ENCODE assay signal across 1 cellular context in the genomic region with DNA sequence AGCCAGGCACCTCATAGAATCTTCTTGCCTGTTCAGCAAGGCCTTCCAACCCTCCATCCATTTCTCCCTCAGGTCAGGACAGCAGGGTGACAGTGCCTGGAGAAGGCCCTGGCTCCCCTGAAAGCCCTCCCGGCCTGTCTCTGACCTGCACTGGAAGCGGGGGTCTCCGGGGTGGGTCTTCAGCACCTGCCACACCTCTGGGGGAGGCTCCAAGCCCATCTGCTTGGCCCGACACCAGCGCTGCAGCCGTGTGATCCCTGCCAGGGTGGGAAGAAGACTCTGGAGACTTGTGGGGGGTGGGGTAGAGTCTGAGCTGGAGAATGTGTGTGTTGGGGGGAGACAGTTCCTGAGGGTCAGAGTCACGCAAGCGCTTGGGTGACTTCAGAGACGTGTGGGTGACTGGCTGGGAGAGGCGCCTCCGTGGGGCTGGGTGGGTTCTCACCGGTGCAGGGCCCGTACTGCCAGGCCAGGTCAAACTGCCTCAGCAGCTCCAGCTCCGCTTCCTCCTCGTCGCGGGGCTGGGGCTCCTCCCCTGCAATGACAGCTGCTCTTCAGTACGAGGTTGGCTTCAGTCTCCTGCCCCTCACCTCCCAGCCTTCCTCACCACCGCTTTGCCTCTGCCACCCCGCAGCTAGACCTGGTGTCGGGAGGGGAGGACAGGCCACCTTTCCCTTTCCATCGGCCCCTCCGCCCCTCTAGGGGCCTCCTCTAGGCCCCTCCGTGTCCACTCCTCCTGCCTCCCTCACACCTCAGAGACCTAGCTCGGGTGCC.
TF ChIP-seq lines count a peak whose summit lies in the region.

No MANE protein-coding gene starts in this region.

TF ChIP-seq in HCT116, 20 proteins besides CTCF, POLR2A, EP300 and RAD21:
- TF ChIP-seq YY1 (IDR thresholded peaks at IDR 0.05; ENCODE audit: extremely low read depth, insufficient replicate concordance, low read depth, low read length), result no peak
- no peak for TF ChIP-seq SIN3A (IDR thresholded peaks at IDR 0.05; ENCODE audit: low read depth)
- TF ChIP-seq, protein P1, sequence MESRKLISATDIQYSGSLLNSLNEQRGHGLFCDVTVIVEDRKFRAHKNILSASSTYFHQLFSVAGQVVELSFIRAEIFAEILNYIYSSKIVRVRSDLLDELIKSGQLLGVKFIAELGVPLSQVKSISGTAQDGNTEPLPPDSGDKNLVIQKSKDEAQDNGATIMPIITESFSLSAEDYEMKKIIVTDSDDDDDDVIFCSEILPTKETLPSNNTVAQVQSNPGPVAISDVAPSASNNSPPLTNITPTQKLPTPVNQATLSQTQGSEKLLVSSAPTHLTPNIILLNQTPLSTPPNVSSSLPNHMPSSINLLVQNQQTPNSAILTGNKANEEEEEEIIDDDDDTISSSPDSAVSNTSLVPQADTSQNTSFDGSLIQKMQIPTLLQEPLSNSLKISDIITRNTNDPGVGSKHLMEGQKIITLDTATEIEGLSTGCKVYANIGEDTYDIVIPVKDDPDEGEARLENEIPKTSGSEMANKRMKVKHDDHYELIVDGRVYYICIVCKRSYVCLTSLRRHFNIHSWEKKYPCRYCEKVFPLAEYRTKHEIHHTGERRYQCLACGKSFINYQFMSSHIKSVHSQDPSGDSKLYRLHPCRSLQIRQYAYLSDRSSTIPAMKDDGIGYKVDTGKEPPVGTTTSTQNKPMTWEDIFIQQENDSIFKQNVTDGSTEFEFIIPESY (IDR thresholded peaks at IDR 0.05; ENCODE audit: extremely low read depth, insufficient replicate concordance, low read length), result no peak
- no peak for TF ChIP-seq MAX (IDR thresholded peaks at IDR 0.05)
- no peak for TF ChIP-seq SRF (IDR thresholded peaks at IDR 0.05; ENCODE audit: low read depth)
